ENCODE assay signal across 8 cellular contexts in genomic region chr9:62532777-62533173, GRCh38.
DNase-seq lines count a peak whose midpoint lies in the region; ATAC-seq, FAIRE-seq and TF ChIP-seq lines count a peak whose summit lies in the region.
"Not testable (repeated sequence)": the region's sequence is repeated elsewhere in the genome, so short reads cannot be mapped to it uniquely, and the experiment has no call there.

No MANE protein-coding gene starts in this region.

- not testable (repeated sequence) for ATAC-seq in GM23338; T-helper 17 cell; activated T-cell treated with anti-CD3 and anti-CD28 coated beads, Interleukin-2, amount 50 U/mL, for 72 hours (replicated peaks in 1 of 2); upper lobe of right lung

- in situ Hi-C loops in mammary epithelial cell (cut with MboI; ENCODE audit: low sequenced_read_pairs in 2 of 2) = not testable (repeated sequence)

- not testable (repeated sequence) for H3K9ac ChIP-seq in mammary epithelial cell (ENCODE audit: insufficient read depth, low read length); kidney (ENCODE audit: low read length in 2 of 2)

- H3K9me2 ChIP-seq in GM23338 (ENCODE audit: insufficient read depth) = not testable (repeated sequence)

- FAIRE-seq in kidney (lab: Jason Lieb, UNC) = not testable (repeated sequence)

- dilution Hi-C loops in mammary epithelial cell (cut with HindIII; ENCODE audit: low sequenced_read_pairs) = not testable (repeated sequence)

- not testable (repeated sequence) for H3K4me2 ChIP-seq in GM23338; mammary epithelial cell (ENCODE audit: insufficient read depth, low read depth, low read length)

- not testable (repeated sequence) for TF ChIP-seq CTCF in GM23338 (conservative IDR thresholded peaks at IDR 0.05; ENCODE audit: low read depth in 2 of 2); mammary epithelial cell (conservative IDR thresholded peaks at IDR 0.05 in 1 of 2, IDR thresholded peaks at IDR 0.05 in 1 of 2; ENCODE audit: extremely low read depth in 1 of 2, insufficient read depth in 1 of 2, low read depth in 1 of 2, low read length in 2 of 2); glutamatergic neuron (IDR thresholded peaks at IDR 0.05; ENCODE audit: partially characterized antibody, unreplicated experiment); kidney (IDR thresholded peaks at IDR 0.05; ENCODE audit: borderline replicate concordance, extremely low read depth, insufficient read depth); upper lobe of right lung (IDR thresholded peaks at IDR 0.05)

- H3K4me1 ChIP-seq in GM23338 (ENCODE audit: insufficient read depth); mammary epithelial cell (ENCODE audit: insufficient read depth, low read length); kidney (ENCODE audit: control insufficient read depth in 1 of 2, insufficient read depth in 1 of 2, low read depth in 1 of 2, low read length in 2 of 2); upper lobe of right lung: not testable (repeated sequence)

- CTCF ChIA-PET in mammary epithelial cell (lab: Charles Lee; ENCODE audit: low non-redundant PET) = not testable (repeated sequence)

- WGBS in mammary epithelial cell (ENCODE audit: low coverage, missing lambda C conversion rate) = no CpG with 5 or more reads among the region's 16 CpGs

- not testable (repeated sequence) for H3K36me3 Mint-ChIP-seq in GM23338 (ENCODE audit: low read depth); T-helper 17 cell (ENCODE audit: low read depth); activated T-cell treated with anti-CD3 and anti-CD28 coated beads, Interleukin-2, amount 50 U/mL, for 72 hours (ENCODE audit: insufficient read depth in 2 of 2); glutamatergic neuron (ENCODE audit: unreplicated experiment)

- H4K20me1 ChIP-seq in GM23338 (replicated peaks; ENCODE audit: insufficient read depth); mammary epithelial cell (ENCODE audit: insufficient read depth, low read length): not testable (repeated sequence)

- H3K4me3 ChIP-seq in GM23338 (peak overlapping the region; percentile 51; the same call in 1 of the 2 replicates), mammary epithelial cell (replicated peaks in 1 of 3; ENCODE audit: insufficient read depth in 1 of 3, low read depth in 2 of 3, low read length in 3 of 3) (peak overlapping the region in 2 of 3 experiments; percentile 26 to 32), upper lobe of right lung (peak overlapping the region; percentile 38)
- not testable (repeated sequence) for H3K4me3 ChIP-seq in kidney (ENCODE audit: low read length in 2 of 2)

- DNase-seq in GM23338 (ENCODE audit: low spot score); T-helper 17 cell; mammary epithelial cell: not testable (repeated sequence)
- DNase-seq in activated T-cell treated with anti-CD3 and anti-CD28 coated beads, Interleukin-2, amount 50 U/mL, for 72 hours = peak in 1 of 2 donors; percentile 11
- peak; percentile 50 for DNase-seq in glutamatergic neuron
- DNase-seq in kidney = peak; percentile 37
- peak in 6 of 10 donors; percentile 11 to 90 (median 55) for DNase-seq in posterior cingulate gyrus
- DNase-seq in upper lobe of right lung = peak; percentile 62

- H3K4me1 Mint-ChIP-seq in GM23338; T-helper 17 cell; activated T-cell treated with anti-CD3 and anti-CD28 coated beads, Interleukin-2, amount 50 U/mL, for 72 hours (ENCODE audit: low read depth); glutamatergic neuron (ENCODE audit: low read depth, unreplicated experiment): not testable (repeated sequence)

- H3K27me3 Mint-ChIP-seq in GM23338 (ENCODE audit: insufficient read depth, low read depth, poor library complexity); T-helper 17 cell; activated T-cell treated with anti-CD3 and anti-CD28 coated beads, Interleukin-2, amount 50 U/mL, for 72 hours (ENCODE audit: low read depth); glutamatergic neuron (ENCODE audit: unreplicated experiment): not testable (repeated sequence)

- H3K4me3 Mint-ChIP-seq in GM23338 = peak overlapping the region; percentile 80
- H3K4me3 Mint-ChIP-seq in T-helper 17 cell = peak overlapping the region; percentile 86
- peak overlapping the region in 1 of 2 donors; percentile 89 for H3K4me3 Mint-ChIP-seq in activated T-cell treated with anti-CD3 and anti-CD28 coated beads, Interleukin-2, amount 50 U/mL, for 72 hours
- peak overlapping the region; percentile 91 for H3K4me3 Mint-ChIP-seq in glutamatergic neuron (ENCODE audit: unreplicated experiment)

- H3K27ac ChIP-seq in GM23338 (ENCODE audit: low read depth); mammary epithelial cell (ENCODE audit: insufficient read depth, low read depth, low read length); kidney (ENCODE audit: low read depth in 2 of 2, low read length in 2 of 2); upper lobe of right lung: not testable (repeated sequence)

- not testable (repeated sequence) for H3K9me3 Mint-ChIP-seq in GM23338; activated T-cell treated with anti-CD3 and anti-CD28 coated beads, Interleukin-2, amount 50 U/mL, for 72 hours; glutamatergic neuron (ENCODE audit: unreplicated experiment)

- not testable (repeated sequence) for H3K27me3 ChIP-seq in GM23338 (ENCODE audit: insufficient read depth); mammary epithelial cell (ENCODE audit: insufficient read depth, low read length); upper lobe of right lung

- H3K27ac Mint-ChIP-seq in GM23338 (peak overlapping the region; percentile 96), glutamatergic neuron (ENCODE audit: unreplicated experiment) (peak overlapping the region; percentile 97)
- H3K27ac Mint-ChIP-seq in T-helper 17 cell = not testable (repeated sequence)
- peak overlapping the region; percentile 82 for H3K27ac Mint-ChIP-seq in activated T-cell treated with anti-CD3 and anti-CD28 coated beads, Interleukin-2, amount 50 U/mL, for 72 hours

- not testable (repeated sequence) for H3F3A ChIP-seq in GM23338 (replicated peaks; ENCODE audit: low read depth)

- H2AFZ ChIP-seq in GM23338; mammary epithelial cell (ENCODE audit: low read depth, low read length): not testable (repeated sequence)

- not testable (repeated sequence) for H3K79me2 ChIP-seq in GM23338 (replicated peaks; ENCODE audit: insufficient read depth); mammary epithelial cell (ENCODE audit: insufficient read depth, low read length)

- intact Hi-C loops in mammary epithelial cell (cut with micrococcal nuclease); kidney (cut with DNase I); posterior cingulate gyrus (cut with DNase I); upper lobe of right lung (cut with DNase I): not testable (repeated sequence)

- H3K9me3 ChIP-seq in T-helper 17 cell (ENCODE audit: control insufficient read depth, low read length, poor library complexity, severe bottlenecking); mammary epithelial cell (replicated peaks; ENCODE audit: insufficient read depth, low read length); kidney (ENCODE audit: control insufficient read depth in 1 of 2, low read length in 2 of 2); upper lobe of right lung: not testable (repeated sequence)

- not testable (repeated sequence) for BruUV-seq in mammary epithelial cell (replicated peaks; lab: Mats Ljungman, UMichigan)

- not testable (repeated sequence) for H3K36me3 ChIP-seq in GM23338 (ENCODE audit: insufficient read depth); mammary epithelial cell (ENCODE audit: insufficient read depth, low read length); kidney (ENCODE audit: control insufficient read depth in 1 of 2, insufficient read depth in 2 of 2, low read length in 2 of 2); upper lobe of right lung

TF ChIP-seq in GM23338, 12 proteins besides CTCF, POLR2A, EP300 and RAD21:
- TF ChIP-seq ETS1 (IDR thresholded peaks at IDR 0.05) = peak; percentile 33; the same call in 1 of the 2 replicates
